In genomic region chr2:43460611-43461396, GRCh38 we compare ENCODE assay signal across 17 cellular contexts.
DNase-seq lines count a peak whose midpoint lies in the region; ATAC-seq and TF ChIP-seq lines count a peak whose summit lies in the region.
"Had no signal": no experiment of that assay in that cellular context is flagged by ENCODE, and none has a peak within 500 bp of the region (broad histone marks: within the 10 kb centered on the region; RNA-seq: fewer than 3 reads in every experiment).

No MANE protein-coding gene starts in this region.

- no CpG with 5 or more reads among the region's 4 CpGs for WGBS in IMR-90 (ENCODE audit: extremely low coverage in 2 of 2, insufficient read length in 1 of 2), 2 experiments
- WGBS in thyroid gland, 2 donors, result 65 to 68% methylated on average over 4 of the region's 4 CpGs

- H3K4me3 ChIP-seq in IMR-90 (ENCODE audit: insufficient read depth, low read depth, low read length) (no peak overlapping the region), ascending aorta (no peak overlapping the region), thyroid gland (replicated peaks in 1 of 3) (no peak overlapping the region)
- H3K4me3 ChIP-seq: spleen had no signal

- no peaks in the 10 kb centered on the region for H3K27me3 Mint-ChIP-seq in mesothelial cell of epicardium (ENCODE audit: low read depth)
- H3K27me3 Mint-ChIP-seq: activated CD4-positive, alpha-beta T cell treated with anti-CD3 and anti-CD28 coated beads, Interleukin-2, amount 10 ng/mL, durations not matched to agents 24 days and 14 days; activated naive CD8-positive, alpha-beta T cell treated with anti-CD3 and anti-CD28 coated beads, Interleukin-2, amount 10 ng/mL, durations not matched to agents 7 days and 5 days had no signal

- H4K91ac ChIP-seq in IMR-90 (ENCODE audit: insufficient read depth, low read depth, low read length), result peak overlapping the region; percentile 14; the same call in 1 of the 2 replicates

- peaks cover 80% of the 10 kb centered on the region for H3K4me1 Mint-ChIP-seq in mesothelial cell of epicardium

- H2BK5ac ChIP-seq in IMR-90 (ENCODE audit: low read depth, low read length, poor library complexity, severe bottlenecking), result peak overlapping the region; percentile 29

- H3K18ac ChIP-seq in IMR-90 (ENCODE audit: low read depth, low read length), result peak overlapping the region; percentile 93

- H3K56ac ChIP-seq in IMR-90 (ENCODE audit: extremely low read depth, insufficient read depth, low read length), result no peak overlapping the region

- peak overlapping the region; percentile 67 for H2BK20ac ChIP-seq in IMR-90 (ENCODE audit: low read depth, low read length)

- TF ChIP-seq CTCF in IMR-90 (conservative IDR thresholded peaks at IDR 0.05; ENCODE audit: low read depth, low read length), result no peak
- TF ChIP-seq CTCF in ascending aorta (IDR thresholded peaks at IDR 0.05), result no peak
- no peak for TF ChIP-seq CTCF in mesothelial cell of epicardium (IDR thresholded peaks at IDR 0.05; ENCODE audit: unreplicated experiment)
- no peak for TF ChIP-seq CTCF in thyroid gland (IDR thresholded peaks at IDR 0.05)

- no peak for TF ChIP-seq RAD21 in IMR-90 (IDR thresholded peaks at IDR 0.05; ENCODE audit: low read length)

- TF ChIP-seq POLR2A in IMR-90 (IDR thresholded peaks at IDR 0.05; ENCODE audit: low read depth, low read length) (no peak), thyroid gland (IDR thresholded peaks at IDR 0.05) (no peak)

- POLR2A ChIA-PET in IMR-90 (lab: Charles Lee; ENCODE audit: unreplicated experiment), result interaction anchor here (0.7 kb wide), 1 partner anchor 213 kb away, joined by 8 read pairs; no protein-coding TSS in a partner anchor

- H4K8ac ChIP-seq in IMR-90 (ENCODE audit: low read depth in 2 of 2, low read length in 2 of 2), result 0 out of 4 replicates have a peak overlapping the region, but pooled peaks of 1 of the 2 experiments have one; percentile 40

- H2AFZ ChIP-seq in IMR-90 (replicated peaks; ENCODE audit: low read length, poor library complexity), result no peak overlapping the region

- H3K27ac Mint-ChIP-seq in mesothelial cell of epicardium, result peak overlapping the region; percentile 89
- H3K27ac Mint-ChIP-seq: activated CD4-positive, alpha-beta T cell treated with anti-CD3 and anti-CD28 coated beads, Interleukin-2, amount 10 ng/mL, durations not matched to agents 24 days and 14 days; activated naive CD8-positive, alpha-beta T cell treated with anti-CD3 and anti-CD28 coated beads, Interleukin-2, amount 10 ng/mL, durations not matched to agents 7 days and 5 days had no signal

- no peaks in the 10 kb centered on the region for H3K36me3 ChIP-seq in IMR-90 (ENCODE audit: control insufficient read depth, insufficient read depth, low read length)
- H3K36me3 ChIP-seq in ascending aorta, result no peaks in the 10 kb centered on the region
- no peaks in the 10 kb centered on the region for H3K36me3 ChIP-seq in thyroid gland
- H3K36me3 ChIP-seq: spleen had no signal

- H3K79me1 ChIP-seq in IMR-90 (ENCODE audit: low read depth in 1 of 2, low read length in 2 of 2), result peaks cover 0 to 4% of the 10 kb centered on the region in 2 experiments; a peak in 1 of 4 replicates

- H3K14ac ChIP-seq in IMR-90 (replicated peaks; ENCODE audit: low read depth, low read length), result peak overlapping the region; percentile 53

- dilution Hi-C loops in IMR-90 (cut with HindIII; ENCODE audit: low sequenced_read_pairs, unreplicated experiment), result no loop called here

- no peaks in the 10 kb centered on the region for H4K20me1 ChIP-seq in IMR-90 (ENCODE audit: insufficient read depth, low read length)

- peak overlapping the region; percentile 49; the same call in 1 of the 2 replicates for H2BK120ac ChIP-seq in IMR-90 (ENCODE audit: low read depth, low read length)

- no peak overlapping the region for H3K27ac ChIP-seq in IMR-90 (ENCODE audit: insufficient read depth, low read length)
- peak overlapping the region; percentile 67 to 68 for H3K27ac ChIP-seq in ascending aorta
- peak overlapping the region; percentile 78 to 88 (median 80) for H3K27ac ChIP-seq in thyroid gland
- H3K27ac ChIP-seq: C4-2B had no signal

- H3K4me3 Mint-ChIP-seq in mesothelial cell of epicardium, result no peak overlapping the region
- H3K4me3 Mint-ChIP-seq: activated CD4-positive, alpha-beta T cell treated with anti-CD3 and anti-CD28 coated beads, Interleukin-2, amount 10 ng/mL, durations not matched to agents 24 days and 14 days; activated naive CD8-positive, alpha-beta T cell treated with anti-CD3 and anti-CD28 coated beads, Interleukin-2, amount 10 ng/mL, durations not matched to agents 7 days and 5 days had no signal

- peak overlapping the region; percentile 12; the same call in 1 of the 2 replicates for H3K23ac ChIP-seq in IMR-90 (ENCODE audit: low read depth, low read length)

- H3K4me1 ChIP-seq in IMR-90 (ENCODE audit: control insufficient read depth, insufficient read depth, low read length), result peaks cover 22% of the 10 kb centered on the region
- peaks cover 7 to 79% of the 10 kb centered on the region in 2 donors for H3K4me1 ChIP-seq in ascending aorta
- peaks cover 82% of the 10 kb centered on the region in 2 donors for H3K4me1 ChIP-seq in thyroid gland

- no peak for DNase-seq in IMR-90
- DNase-seq in ascending aorta (ENCODE audit: low spot score in 2 of 2), result no peak
- DNase-seq in mesothelial cell of epicardium (ENCODE audit: low spot score in 2 of 2, unreplicated experiment in 2 of 2), result no peak
- no peak for DNase-seq in thyroid gland
- no peak for DNase-seq in activated CD4-positive, alpha-beta T cell treated with anti-CD3 and anti-CD28 coated beads, Interleukin-2, amount 50 U/mL, for 48 hours
- no peak for DNase-seq in occipital lobe (lab: John Stamatoyannopoulos, UW)
- DNase-seq in ureter (ENCODE audit: low spot score), result no peak
- DNase-seq: activated CD4-positive, alpha-beta T cell treated with anti-CD3 and anti-CD28 coated beads, Interleukin-2, amount 10 ng/mL, durations not matched to agents 24 days and 14 days; activated naive CD8-positive, alpha-beta T cell treated with anti-CD3 and anti-CD28 coated beads, Interleukin-2, amount 10 ng/mL, durations not matched to agents 7 days and 5 days; NCI-H2029; NCI-H748 treated with DMSO at 0.1 percent for 48 hours; SHP77 treated with DMSO at 0.1 percent for 48 hours; spleen; T-helper 9 cell had no signal

- H3K4me2 ChIP-seq in IMR-90 (ENCODE audit: low read depth, low read length), result no peak overlapping the region

- H3K9me1 ChIP-seq in IMR-90 (ENCODE audit: insufficient read depth, low read length), result peaks cover 9% of the 10 kb centered on the region

- H3K9me3 ChIP-seq in IMR-90 (ENCODE audit: control insufficient read depth, insufficient read depth, low read length) (no peaks in the 10 kb centered on the region), ascending aorta (no peaks in the 10 kb centered on the region), thyroid gland (no peaks in the 10 kb centered on the region)
- H3K9me3 ChIP-seq: spleen had no signal

- BruUV-seq in IMR-90 (replicated peaks; lab: Mats Ljungman, UMichigan), result no TSS peak

- H3K27me3 ChIP-seq in IMR-90 (ENCODE audit: control insufficient read depth, insufficient read depth, low read length), result no peaks in the 10 kb centered on the region
- no peaks in the 10 kb centered on the region for H3K27me3 ChIP-seq in ascending aorta
- H3K27me3 ChIP-seq in thyroid gland, result no peaks in the 10 kb centered on the region
- H3K27me3 ChIP-seq: spleen had no signal

- H4K5ac ChIP-seq in IMR-90 (ENCODE audit: low read depth, low read length), result peak overlapping the region; percentile 36

- intact Hi-C loops in IMR-90 (cut with micrococcal nuclease), result loop anchor here (5.0 kb wide), 1 partner anchor 34 kb away; no protein-coding TSS in a partner anchor
- intact Hi-C loops in ascending aorta (cut with DNase I), result loop anchor here (5.0 kb wide), 1 partner anchor 34 kb away; no protein-coding TSS in a partner anchor
- intact Hi-C loops in thyroid gland (cut with DNase I), result no loop called here

- H2AK5ac ChIP-seq in IMR-90 (ENCODE audit: low read depth, low read length), result peak overlapping the region; percentile 31; the same call in 1 of the 2 replicates

- in situ Hi-C loops in IMR-90 (cut with MboI; ENCODE audit: low sequenced_read_pairs), result no loop called here

- no peak overlapping the region for H2AK9ac ChIP-seq in IMR-90 (replicated peaks; ENCODE audit: low read depth, low read length, poor library complexity)

- H2BK15ac ChIP-seq in IMR-90 (ENCODE audit: low read depth, low read length), result peak overlapping the region; percentile 42; the same call in 1 of the 3 replicates

- H3K4ac ChIP-seq in IMR-90 (ENCODE audit: low read depth, low read length), result peak overlapping the region; percentile 49

- H3K9me3 Mint-ChIP-seq in mesothelial cell of epicardium, result no peaks in the 10 kb centered on the region
- H3K9me3 Mint-ChIP-seq: activated CD4-positive, alpha-beta T cell treated with anti-CD3 and anti-CD28 coated beads, Interleukin-2, amount 10 ng/mL, durations not matched to agents 24 days and 14 days; activated naive CD8-positive, alpha-beta T cell treated with anti-CD3 and anti-CD28 coated beads, Interleukin-2, amount 10 ng/mL, durations not matched to agents 7 days and 5 days had no signal

- H3K9ac ChIP-seq in IMR-90 (ENCODE audit: low read depth, low read length), result no peak overlapping the region

- CTCF ChIA-PET in IMR-90 (lab: Yijun Ruan, JAX), result no interaction called here

- no peak for ATAC-seq in IMR-90 (ENCODE audit: low read depth)
- no peak for ATAC-seq in HG03175 (IDR thresholded peaks at IDR 0.05; ENCODE audit: unreplicated experiment)
- ATAC-seq: esophagus mucosa had no signal

- H3K36me3 Mint-ChIP-seq in mesothelial cell of epicardium, result no peaks in the 10 kb centered on the region

TF ChIP-seq in IMR-90, 13 proteins besides CTCF, POLR2A, EP300 and RAD21:
- no peak for TF ChIP-seq FOS (IDR thresholded peaks at IDR 0.05; ENCODE audit: low read depth, low read length)
- TF ChIP-seq NFE2L2 (IDR thresholded peaks at IDR 0.05; ENCODE audit: low read depth, low read length), result no peak
- TF ChIP-seq MAFK (IDR thresholded peaks at IDR 0.05; ENCODE audit: low read depth, low read length), result no peak
- no peak for TF ChIP-seq SMC3 (IDR thresholded peaks at IDR 0.05; ENCODE audit: low read depth, low read length)
- no peak for TF ChIP-seq CHD1 (IDR thresholded peaks at IDR 0.05; ENCODE audit: low read depth, low read length)
- no peak for TF ChIP-seq RFX5 (IDR thresholded peaks at IDR 0.05; ENCODE audit: low read depth, low read length)
